ENCODE assay signal across 15 cellular contexts in genomic region chr1:212959266-212960220, GRCh38. TPM values are rescaled to one million over a fixed set of nuclear protein-coding genes. Genes with fewer than 3 reads are reported as not detected.
DNase-seq lines count a peak whose midpoint lies in the region; ATAC-seq and TF ChIP-seq lines count a peak whose summit lies in the region.
"Had no signal": no experiment of that assay in that cellular context is flagged by ENCODE, and none has a peak within 500 bp of the region (broad histone marks: within the 10 kb centered on the region; RNA-seq: fewer than 3 reads in every experiment).

No MANE protein-coding gene starts in this region.

- no peak overlapping the region for H3K23ac ChIP-seq in trophoblast cell (ENCODE audit: low read length)

- no peak for TF ChIP-seq POLR2A in body of pancreas (IDR thresholded peaks at IDR 0.05)

- peaks cover 4% of the 10 kb centered on the region for H3K79me1 ChIP-seq in trophoblast cell (ENCODE audit: low read length)

- H3K18ac ChIP-seq in trophoblast cell (ENCODE audit: low read length): peak overlapping the region; percentile 27

- H3K27ac ChIP-seq in trophoblast cell (ENCODE audit: low read depth, low read length): no peak overlapping the region
- H3K27ac ChIP-seq in lower lobe of right lung: no peak overlapping the region
- no peak overlapping the region for H3K27ac ChIP-seq in body of pancreas
- H3K27ac ChIP-seq: colonic mucosa, neutrophil had no signal

- no peak overlapping the region for H4K91ac ChIP-seq in trophoblast cell (ENCODE audit: low read depth, low read length)

- no peaks in the 10 kb centered on the region for H3K79me2 ChIP-seq in trophoblast cell (ENCODE audit: control insufficient read depth, insufficient read depth, low read length, poor library complexity)

- H3K14ac ChIP-seq in trophoblast cell (ENCODE audit: low read length): no peak overlapping the region

- H2BK120ac ChIP-seq in trophoblast cell (ENCODE audit: insufficient read depth, low read length, poor library complexity): no peak overlapping the region

- H2AFZ ChIP-seq in trophoblast cell (ENCODE audit: insufficient read depth, low read length, poor library complexity): no peak overlapping the region

- no peak overlapping the region for H2BK12ac ChIP-seq in trophoblast cell (ENCODE audit: low read length)

- H3K36me3 ChIP-seq in trophoblast cell (ENCODE audit: control insufficient read depth in 1 of 2, insufficient read depth in 2 of 2, low read length in 2 of 2) (peaks cover 3% of the 10 kb centered on the region in 2 experiments), lower lobe of right lung (no peaks in the 10 kb centered on the region), body of pancreas (replicated peaks in 1 of 2; ENCODE audit: insufficient read depth in 1 of 2, low read depth in 2 of 2) (no peaks in the 10 kb centered on the region)
- H3K36me3 ChIP-seq: colonic mucosa, neutrophil had no signal

- TF ChIP-seq CTCF in lower lobe of right lung (IDR thresholded peaks at IDR 0.05) (no peak), body of pancreas (IDR thresholded peaks at IDR 0.05) (no peak)

- DNase-seq in trophoblast cell: no peak
- no peak for DNase-seq in lower lobe of right lung
- DNase-seq in SK-N-DZ (ENCODE audit: low spot score): no peak
- no peak for DNase-seq in body of pancreas
- DNase-seq in activated CD4-positive, alpha-beta T cell treated with anti-CD3 and anti-CD28 coated beads, Interleukin-2, amount 50 U/mL, for 1 hour: no peak
- DNase-seq: activated T-cell treated with anti-CD3 and anti-CD28 coated beads, Interleukin-2, amount 50 U/mL, for 72 hours; colonic mucosa; DND-41; head of caudate nucleus; NCI-H446 treated with DMSO at 0.1 percent for 48 hours; stimulated activated CD4-positive, alpha-beta T cell treated with anti-CD3 and anti-CD28 coated beads, Interleukin-4, amount 100 ng/mL, for 4 hours had no signal

- H3K27me3 ChIP-seq in trophoblast cell (ENCODE audit: insufficient read depth, low read length) (no peaks in the 10 kb centered on the region), lower lobe of right lung (ENCODE audit: low read depth) (no peaks in the 10 kb centered on the region), body of pancreas (no peaks in the 10 kb centered on the region)
- H3K27me3 ChIP-seq: colonic mucosa had no signal

- peaks cover 12 to 18% of the 10 kb centered on the region in 2 experiments for H3K4me1 ChIP-seq in trophoblast cell (ENCODE audit: control insufficient read depth in 1 of 2, insufficient read depth in 2 of 2, low read length in 2 of 2)
- H3K4me1 ChIP-seq in lower lobe of right lung: no peaks in the 10 kb centered on the region
- H3K4me1 ChIP-seq in body of pancreas: no peaks in the 10 kb centered on the region
- H3K4me1 ChIP-seq: colonic mucosa had no signal

- H2AK5ac ChIP-seq in trophoblast cell (ENCODE audit: low read length): no peak overlapping the region

- intact Hi-C loops in lower lobe of right lung (cut with DNase I): no loop called here
- intact Hi-C loops in body of pancreas (cut with DNase I): no loop called here

- no peak overlapping the region for H3K4me3 ChIP-seq in trophoblast cell (ENCODE audit: low read depth, low read length)
- H3K4me3 ChIP-seq in lower lobe of right lung: no peak overlapping the region
- H3K4me3 ChIP-seq in body of pancreas: no peak overlapping the region
- H3K4me3 ChIP-seq: colonic mucosa had no signal

- no peak overlapping the region for H4K8ac ChIP-seq in trophoblast cell (ENCODE audit: low read depth, low read length)

- H3K4me2 ChIP-seq in trophoblast cell (ENCODE audit: low read length): no peak overlapping the region

- no peak overlapping the region for H3K4ac ChIP-seq in trophoblast cell (ENCODE audit: low read depth, low read length)

- ATAC-seq in GM19023 (IDR thresholded peaks at IDR 0.05; ENCODE audit: unreplicated experiment) (peak; percentile 59), GM21825 (IDR thresholded peaks at IDR 0.05; ENCODE audit: unreplicated experiment) (peak; percentile 71), HG03439 (IDR thresholded peaks at IDR 0.05; ENCODE audit: unreplicated experiment) (peak; percentile 78), lower lobe of right lung (no peak), body of pancreas (no peak)
- ATAC-seq: activated T-cell treated with anti-CD3 and anti-CD28 coated beads, Interleukin-2, amount 50 U/mL, for 72 hours had no signal

- peaks cover 2% of the 10 kb centered on the region for H3K9me3 ChIP-seq in trophoblast cell (ENCODE audit: insufficient read depth, low read depth, low read length)
- H3K9me3 ChIP-seq in lower lobe of right lung: no peaks in the 10 kb centered on the region
- H3K9me3 ChIP-seq in body of pancreas: no peaks in the 10 kb centered on the region
- H3K9me3 ChIP-seq: colonic mucosa, neutrophil had no signal

- H2BK5ac ChIP-seq in trophoblast cell (ENCODE audit: low read depth, low read length, poor library complexity): no peak overlapping the region

- no peak overlapping the region for H4K12ac ChIP-seq in trophoblast cell (ENCODE audit: low read depth, low read length)

- no peak overlapping the region for H3K9ac ChIP-seq in trophoblast cell (ENCODE audit: low read length)

- no CpG with 5 or more reads among the region's 18 CpGs for WGBS in trophoblast cell (ENCODE audit: extremely low coverage, insufficient coverage, insufficient read length)
- 74 to 77% methylated on average over 16 to 18 of the region's 18 CpGs for WGBS in body of pancreas, 2 donors

RNA-seq across cellular contexts. Expression of gene VASH2, which starts 9.2 kb away (rescaled TPM):
- polyA plus RNA-seq in trophoblast cell (2013): 2.9 and 3.1 TPM in 2 replicates
- total RNA-seq in lower lobe of right lung (1.6 TPM), body of pancreas (1 to 10 TPM in 1 of 2 donors, not detected in 1; 1.6 TPM)
- 10.9 and 11.1 TPM in 2 replicates for polyA plus RNA-seq in SK-N-DZ (2014; cell fraction: cytosol; rRNA removed)
- 21.4 and 28.4 TPM in 2 replicates for polyA plus RNA-seq in SK-N-DZ (2014; cell fraction: nucleus; rRNA removed)

RNA-seq across cellular contexts. Expression of gene ANGEL2, which starts 56.1 kb away (rescaled TPM):
- polyA plus RNA-seq in trophoblast cell (2013): 14.9 and 15.7 TPM in 2 replicates
- total RNA-seq in lower lobe of right lung (36.6 TPM), body of pancreas (10 to 100 TPM; 14.5 to 36.8 TPM)
- 37.4 and 39.8 TPM in 2 replicates for polyA plus RNA-seq in SK-N-DZ (2014; cell fraction: cytosol; rRNA removed)
- 49.1 and 67.7 TPM in 2 replicates for polyA plus RNA-seq in SK-N-DZ (2014; cell fraction: nucleus; rRNA removed)

Comparison
In these comparisons a context has a peak if more than half of its experiments do, and no peak if none do; other contexts are left out.
1. ATAC-seq: peak in GM19023 (single experiment), GM21825 (single experiment) and HG03439 (single experiment); none in lower lobe of right lung (0 of 2) and body of pancreas (single experiment).